Comparison of ENCODE assay signal across 2 cellular contexts in the genomic region with DNA sequence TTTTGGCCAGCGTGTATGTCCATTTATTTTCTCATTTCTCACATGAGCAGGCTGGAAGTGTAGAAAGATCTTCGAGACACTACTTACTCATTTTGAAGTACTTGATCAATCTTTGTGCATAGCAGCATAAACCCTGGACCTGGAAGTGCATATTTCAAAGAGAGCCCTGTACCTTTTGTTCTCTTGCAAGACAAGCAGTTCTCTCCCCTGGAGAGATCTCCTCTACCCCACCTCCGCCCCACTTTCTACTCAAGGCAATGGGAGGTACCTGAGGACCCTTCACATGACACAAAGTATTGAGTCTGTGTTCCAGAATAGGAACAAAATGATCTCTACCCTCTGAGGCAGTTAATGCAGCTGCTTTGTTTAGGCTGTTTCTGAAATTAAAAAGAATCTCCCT.
TF ChIP-seq lines count a peak whose summit lies in the region.

No MANE protein-coding gene starts in this region.

TF ChIP-seq in GM23338, 12 proteins besides CTCF, POLR2A, EP300 and RAD21:
- TF ChIP-seq POLR2AphosphoS5 (IDR thresholded peaks at IDR 0.05; ENCODE audit: low read depth) (no peak), EZH2phosphoT487 (IDR thresholded peaks at IDR 0.05; ENCODE audit: unreplicated experiment) (no peak), NANOG (IDR thresholded peaks at IDR 0.05; ENCODE audit: borderline replicate concordance) (no peak), STAT1 (IDR thresholded peaks at IDR 0.05; ENCODE audit: unreplicated experiment) (no peak), ZNF331 (CRISPR knock-in tag; IDR thresholded peaks at IDR 0.05; ENCODE audit: low read depth) (no peak), CREB1 (CRISPR knock-in tag; IDR thresholded peaks at IDR 0.05; ENCODE audit: low read depth) (no peak), EZH2 (IDR thresholded peaks at IDR 0.05; ENCODE audit: low read depth, unreplicated experiment) (no peak)
- TF ChIP-seq, protein P1, sequence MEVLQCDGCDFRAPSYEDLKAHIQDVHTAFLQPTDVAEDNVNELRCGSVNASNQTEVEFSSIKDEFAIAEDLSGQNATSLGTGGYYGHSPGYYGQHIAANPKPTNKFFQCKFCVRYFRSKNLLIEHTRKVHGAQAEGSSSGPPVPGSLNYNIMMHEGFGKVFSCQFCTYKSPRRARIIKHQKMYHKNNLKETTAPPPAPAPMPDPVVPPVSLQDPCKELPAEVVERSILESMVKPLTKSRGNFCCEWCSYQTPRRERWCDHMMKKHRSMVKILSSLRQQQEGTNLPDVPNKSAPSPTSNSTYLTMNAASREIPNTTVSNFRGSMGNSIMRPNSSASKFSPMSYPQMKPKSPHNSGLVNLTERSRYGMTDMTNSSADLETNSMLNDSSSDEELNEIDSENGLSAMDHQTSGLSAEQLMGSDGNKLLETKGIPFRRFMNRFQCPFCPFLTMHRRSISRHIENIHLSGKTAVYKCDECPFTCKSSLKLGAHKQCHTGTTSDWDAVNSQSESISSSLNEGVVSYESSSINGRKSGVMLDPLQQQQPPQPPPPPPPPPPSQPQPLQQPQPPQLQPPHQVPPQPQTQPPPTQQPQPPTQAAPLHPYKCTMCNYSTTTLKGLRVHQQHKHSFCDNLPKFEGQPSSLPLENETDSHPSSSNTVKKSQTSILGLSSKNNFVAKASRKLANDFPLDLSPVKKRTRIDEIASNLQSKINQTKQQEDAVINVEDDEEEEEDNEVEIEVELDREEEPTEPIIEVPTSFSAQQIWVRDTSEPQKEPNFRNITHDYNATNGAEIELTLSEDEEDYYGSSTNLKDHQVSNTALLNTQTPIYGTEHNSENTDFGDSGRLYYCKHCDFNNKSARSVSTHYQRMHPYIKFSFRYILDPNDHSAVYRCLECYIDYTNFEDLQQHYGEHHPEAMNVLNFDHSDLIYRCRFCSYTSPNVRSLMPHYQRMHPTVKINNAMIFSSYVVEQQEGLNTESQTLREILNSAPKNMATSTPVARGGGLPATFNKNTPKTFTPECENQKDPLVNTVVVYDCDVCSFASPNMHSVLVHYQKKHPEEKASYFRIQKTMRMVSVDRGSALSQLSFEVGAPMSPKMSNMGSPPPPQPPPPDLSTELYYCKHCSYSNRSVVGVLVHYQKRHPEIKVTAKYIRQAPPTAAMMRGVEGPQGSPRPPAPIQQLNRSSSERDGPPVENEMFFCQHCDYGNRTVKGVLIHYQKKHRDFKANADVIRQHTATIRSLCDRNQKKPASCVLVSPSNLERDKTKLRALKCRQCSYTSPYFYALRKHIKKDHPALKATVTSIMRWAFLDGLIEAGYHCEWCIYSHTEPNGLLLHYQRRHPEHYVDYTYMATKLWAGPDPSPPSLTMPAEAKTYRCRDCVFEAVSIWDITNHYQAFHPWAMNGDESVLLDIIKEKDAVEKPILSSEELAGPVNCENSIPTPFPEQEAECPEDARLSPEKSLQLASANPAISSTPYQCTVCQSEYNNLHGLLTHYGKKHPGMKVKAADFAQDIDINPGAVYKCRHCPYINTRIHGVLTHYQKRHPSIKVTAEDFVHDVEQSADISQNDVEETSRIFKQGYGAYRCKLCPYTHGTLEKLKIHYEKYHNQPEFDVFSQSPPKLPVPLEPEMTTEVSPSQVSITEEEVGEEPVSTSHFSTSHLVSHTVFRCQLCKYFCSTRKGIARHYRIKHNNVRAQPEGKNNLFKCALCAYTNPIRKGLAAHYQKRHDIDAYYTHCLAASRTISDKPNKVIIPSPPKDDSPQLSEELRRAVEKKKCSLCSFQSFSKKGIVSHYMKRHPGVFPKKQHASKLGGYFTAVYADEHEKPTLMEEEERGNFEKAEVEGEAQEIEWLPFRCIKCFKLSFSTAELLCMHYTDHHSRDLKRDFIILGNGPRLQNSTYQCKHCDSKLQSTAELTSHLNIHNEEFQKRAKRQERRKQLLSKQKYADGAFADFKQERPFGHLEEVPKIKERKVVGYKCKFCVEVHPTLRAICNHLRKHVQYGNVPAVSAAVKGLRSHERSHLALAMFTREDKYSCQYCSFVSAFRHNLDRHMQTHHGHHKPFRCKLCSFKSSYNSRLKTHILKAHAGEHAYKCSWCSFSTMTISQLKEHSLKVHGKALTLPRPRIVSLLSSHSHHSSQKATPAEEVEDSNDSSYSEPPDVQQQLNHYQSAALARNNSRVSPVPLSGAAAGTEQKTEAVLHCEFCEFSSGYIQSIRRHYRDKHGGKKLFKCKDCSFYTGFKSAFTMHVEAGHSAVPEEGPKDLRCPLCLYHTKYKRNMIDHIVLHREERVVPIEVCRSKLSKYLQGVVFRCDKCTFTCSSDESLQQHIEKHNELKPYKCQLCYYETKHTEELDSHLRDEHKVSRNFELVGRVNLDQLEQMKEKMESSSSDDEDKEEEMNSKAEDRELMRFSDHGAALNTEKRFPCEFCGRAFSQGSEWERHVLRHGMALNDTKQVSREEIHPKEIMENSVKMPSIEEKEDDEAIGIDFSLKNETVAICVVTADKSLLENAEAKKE (CRISPR knock-in tag; IDR thresholded peaks at IDR 0.05), result no peak
- TF ChIP-seq, protein P2, sequence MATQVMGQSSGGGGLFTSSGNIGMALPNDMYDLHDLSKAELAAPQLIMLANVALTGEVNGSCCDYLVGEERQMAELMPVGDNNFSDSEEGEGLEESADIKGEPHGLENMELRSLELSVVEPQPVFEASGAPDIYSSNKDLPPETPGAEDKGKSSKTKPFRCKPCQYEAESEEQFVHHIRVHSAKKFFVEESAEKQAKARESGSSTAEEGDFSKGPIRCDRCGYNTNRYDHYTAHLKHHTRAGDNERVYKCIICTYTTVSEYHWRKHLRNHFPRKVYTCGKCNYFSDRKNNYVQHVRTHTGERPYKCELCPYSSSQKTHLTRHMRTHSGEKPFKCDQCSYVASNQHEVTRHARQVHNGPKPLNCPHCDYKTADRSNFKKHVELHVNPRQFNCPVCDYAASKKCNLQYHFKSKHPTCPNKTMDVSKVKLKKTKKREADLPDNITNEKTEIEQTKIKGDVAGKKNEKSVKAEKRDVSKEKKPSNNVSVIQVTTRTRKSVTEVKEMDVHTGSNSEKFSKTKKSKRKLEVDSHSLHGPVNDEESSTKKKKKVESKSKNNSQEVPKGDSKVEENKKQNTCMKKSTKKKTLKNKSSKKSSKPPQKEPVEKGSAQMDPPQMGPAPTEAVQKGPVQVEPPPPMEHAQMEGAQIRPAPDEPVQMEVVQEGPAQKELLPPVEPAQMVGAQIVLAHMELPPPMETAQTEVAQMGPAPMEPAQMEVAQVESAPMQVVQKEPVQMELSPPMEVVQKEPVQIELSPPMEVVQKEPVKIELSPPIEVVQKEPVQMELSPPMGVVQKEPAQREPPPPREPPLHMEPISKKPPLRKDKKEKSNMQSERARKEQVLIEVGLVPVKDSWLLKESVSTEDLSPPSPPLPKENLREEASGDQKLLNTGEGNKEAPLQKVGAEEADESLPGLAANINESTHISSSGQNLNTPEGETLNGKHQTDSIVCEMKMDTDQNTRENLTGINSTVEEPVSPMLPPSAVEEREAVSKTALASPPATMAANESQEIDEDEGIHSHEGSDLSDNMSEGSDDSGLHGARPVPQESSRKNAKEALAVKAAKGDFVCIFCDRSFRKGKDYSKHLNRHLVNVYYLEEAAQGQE (IDR thresholded peaks at IDR 0.05; ENCODE audit: unreplicated experiment), result no peak

TF ChIP-seq in H1, 55 proteins besides CTCF, POLR2A, EP300 and RAD21:
- TF ChIP-seq, protein P3, sequence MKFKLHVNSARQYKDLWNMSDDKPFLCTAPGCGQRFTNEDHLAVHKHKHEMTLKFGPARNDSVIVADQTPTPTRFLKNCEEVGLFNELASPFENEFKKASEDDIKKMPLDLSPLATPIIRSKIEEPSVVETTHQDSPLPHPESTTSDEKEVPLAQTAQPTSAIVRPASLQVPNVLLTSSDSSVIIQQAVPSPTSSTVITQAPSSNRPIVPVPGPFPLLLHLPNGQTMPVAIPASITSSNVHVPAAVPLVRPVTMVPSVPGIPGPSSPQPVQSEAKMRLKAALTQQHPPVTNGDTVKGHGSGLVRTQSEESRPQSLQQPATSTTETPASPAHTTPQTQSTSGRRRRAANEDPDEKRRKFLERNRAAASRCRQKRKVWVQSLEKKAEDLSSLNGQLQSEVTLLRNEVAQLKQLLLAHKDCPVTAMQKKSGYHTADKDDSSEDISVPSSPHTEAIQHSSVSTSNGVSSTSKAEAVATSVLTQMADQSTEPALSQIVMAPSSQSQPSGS (IDR thresholded peaks at IDR 0.05; ENCODE audit: low read length), result no peak
- TF ChIP-seq, protein P4, sequence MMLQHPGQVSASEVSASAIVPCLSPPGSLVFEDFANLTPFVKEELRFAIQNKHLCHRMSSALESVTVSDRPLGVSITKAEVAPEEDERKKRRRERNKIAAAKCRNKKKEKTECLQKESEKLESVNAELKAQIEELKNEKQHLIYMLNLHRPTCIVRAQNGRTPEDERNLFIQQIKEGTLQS (IDR thresholded peaks at IDR 0.05; ENCODE audit: insufficient read depth, low read depth, low read length), result no peak
- TF ChIP-seq NRF1 (IDR thresholded peaks at IDR 0.05; ENCODE audit: low read depth, low read length), result no peak
- TF ChIP-seq, protein P5, sequence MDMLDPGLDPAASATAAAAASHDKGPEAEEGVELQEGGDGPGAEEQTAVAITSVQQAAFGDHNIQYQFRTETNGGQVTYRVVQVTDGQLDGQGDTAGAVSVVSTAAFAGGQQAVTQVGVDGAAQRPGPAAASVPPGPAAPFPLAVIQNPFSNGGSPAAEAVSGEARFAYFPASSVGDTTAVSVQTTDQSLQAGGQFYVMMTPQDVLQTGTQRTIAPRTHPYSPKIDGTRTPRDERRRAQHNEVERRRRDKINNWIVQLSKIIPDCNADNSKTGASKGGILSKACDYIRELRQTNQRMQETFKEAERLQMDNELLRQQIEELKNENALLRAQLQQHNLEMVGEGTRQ (IDR thresholded peaks at IDR 0.05; ENCODE audit: low read length), result no peak
- no peak for TF ChIP-seq BACH1 (IDR thresholded peaks at IDR 0.05; ENCODE audit: low read length)
